8 cellular contexts compared by ENCODE assay signal in the genomic region with DNA sequence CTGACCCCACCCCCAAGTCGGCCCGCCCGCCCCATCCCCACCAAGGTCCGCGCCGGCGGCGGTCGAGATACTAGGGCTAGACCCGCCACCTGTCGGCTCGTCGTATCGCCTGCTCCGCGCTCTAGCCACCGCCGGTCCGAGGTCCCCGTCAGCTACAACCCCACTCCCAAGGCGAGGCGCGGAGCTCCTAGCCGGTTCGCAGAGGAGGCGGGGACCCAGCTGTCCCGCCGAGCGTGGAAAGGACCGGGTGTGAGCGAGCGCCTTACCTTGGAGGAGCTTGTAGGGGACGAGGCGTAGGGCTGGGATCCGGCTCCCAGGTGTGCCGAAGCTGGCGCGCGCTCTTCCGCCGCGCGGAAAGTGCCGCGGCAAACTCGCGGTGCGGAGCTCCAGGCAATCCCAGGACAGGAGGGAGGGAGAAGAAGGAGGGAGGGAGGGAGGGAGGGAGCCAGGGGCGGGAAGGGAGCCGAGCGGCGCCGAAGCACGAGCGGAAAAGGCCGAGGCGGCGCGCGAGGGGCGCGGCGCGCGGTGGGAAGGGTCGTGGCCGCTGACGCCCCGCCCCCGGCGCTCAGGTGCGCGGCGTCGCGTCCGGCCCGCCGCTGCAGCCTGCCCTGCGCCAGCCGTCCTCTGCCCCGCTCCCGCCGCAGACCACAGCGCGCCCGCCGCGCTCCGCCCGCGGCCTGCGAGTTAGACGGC. TPM values are rescaled to one million over a fixed set of nuclear protein-coding genes. Genes with fewer than 3 reads are reported as not detected.
DNase-seq lines count a peak whose midpoint lies in the region; ATAC-seq and TF ChIP-seq lines count a peak whose summit lies in the region.

A gene with protein sequence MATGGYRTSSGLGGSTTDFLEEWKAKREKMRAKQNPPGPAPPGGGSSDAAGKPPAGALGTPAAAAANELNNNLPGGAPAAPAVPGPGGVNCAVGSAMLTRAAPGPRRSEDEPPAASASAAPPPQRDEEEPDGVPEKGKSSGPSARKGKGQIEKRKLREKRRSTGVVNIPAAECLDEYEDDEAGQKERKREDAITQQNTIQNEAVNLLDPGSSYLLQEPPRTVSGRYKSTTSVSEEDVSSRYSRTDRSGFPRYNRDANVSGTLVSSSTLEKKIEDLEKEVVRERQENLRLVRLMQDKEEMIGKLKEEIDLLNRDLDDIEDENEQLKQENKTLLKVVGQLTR (minus strand): TSS at position 359 of the 693 bp plus-strand sequence. CDS start 720 bp downstream, outside the sequence.

- H3K4me3 Mint-ChIP-seq in CD8-positive, alpha-beta memory T cell, result peak within 1 kb of the TSS; percentile 79 to 90 (median 83)
- H3K4me3 Mint-ChIP-seq in activated T-cell treated with anti-CD3 and anti-CD28 coated beads, Interleukin-2, amount 50 U/mL, for 24 hours, result peak within 1 kb of the TSS; percentile 76

- H3K9me3 Mint-ChIP-seq in CD8-positive, alpha-beta memory T cell, result peaks cover 0 to 2% (median 0%) of the 10 kb centered on the region in 5 donors
- H3K9me3 Mint-ChIP-seq in activated T-cell treated with anti-CD3 and anti-CD28 coated beads, Interleukin-2, amount 50 U/mL, for 24 hours, result no peaks in the 10 kb centered on the region

- H3K9me2 ChIP-seq in neural cell (ENCODE audit: insufficient read depth, low read length), result no peaks in the 10 kb centered on the region

- peak within 1 kb of the TSS; percentile 10 for H2AFZ ChIP-seq in neural cell (ENCODE audit: low read depth, low read length)

- H3K4me1 Mint-ChIP-seq in CD8-positive, alpha-beta memory T cell, result peaks cover 10 to 28% (median 25%) of the 10 kb centered on the region in 3 donors
- peaks cover 15% of the 10 kb centered on the region for H3K4me1 Mint-ChIP-seq in activated T-cell treated with anti-CD3 and anti-CD28 coated beads, Interleukin-2, amount 50 U/mL, for 24 hours (ENCODE audit: low read depth)

- TF ChIP-seq CTCF in foreskin fibroblast (IDR thresholded peaks at IDR 0.05; ENCODE audit: low read depth, low read length) (no peak), neural cell (IDR thresholded peaks at IDR 0.05; ENCODE audit: poor library complexity, severe bottlenecking) (no peak)

- peaks cover 12% of the 10 kb centered on the region for H3K4me1 ChIP-seq in CD8-positive, alpha-beta memory T cell (ENCODE audit: insufficient read depth, low read length)

- H3K9ac ChIP-seq in neural cell (ENCODE audit: low read length), result peak within 1 kb of the TSS; percentile 57

- no peaks in the 10 kb centered on the region for H4K20me1 ChIP-seq in neural cell (ENCODE audit: insufficient read depth)

- H3K36me3 ChIP-seq in CD8-positive, alpha-beta memory T cell (ENCODE audit: insufficient read depth, low read length), result no peaks in the 10 kb centered on the region
- no peaks in the 10 kb centered on the region for H3K36me3 ChIP-seq in neural cell (ENCODE audit: insufficient read depth, low read length)

- peak within 1 kb of the TSS in 1 of 8 donors; percentile 45 for H3K27ac Mint-ChIP-seq in CD8-positive, alpha-beta memory T cell
- peak within 1 kb of the TSS; percentile 33 for H3K27ac Mint-ChIP-seq in activated T-cell treated with anti-CD3 and anti-CD28 coated beads, Interleukin-2, amount 50 U/mL, for 24 hours

- no peaks in the 10 kb centered on the region for H3K36me3 Mint-ChIP-seq in CD8-positive, alpha-beta memory T cell
- no peaks in the 10 kb centered on the region for H3K36me3 Mint-ChIP-seq in activated T-cell treated with anti-CD3 and anti-CD28 coated beads, Interleukin-2, amount 50 U/mL, for 24 hours (ENCODE audit: low read depth)

- no peak within 1 kb of the TSS for H3K27ac ChIP-seq in CD8-positive, alpha-beta memory T cell (ENCODE audit: low read depth, low read length)
- H3K27ac ChIP-seq in neural cell (ENCODE audit: low read length), result no peak within 1 kb of the TSS

- TF ChIP-seq RAD21 in neural cell (conservative IDR thresholded peaks at IDR 0.05), result no peak

- TF ChIP-seq EP300 in neural cell (conservative IDR thresholded peaks at IDR 0.05; ENCODE audit: poor library complexity, severe bottlenecking), result no peak

- peaks cover 43 to 69% of the 10 kb centered on the region in 2 donors for H3K27me3 Mint-ChIP-seq in CD8-positive, alpha-beta memory T cell
- peaks cover 80% of the 10 kb centered on the region for H3K27me3 Mint-ChIP-seq in activated T-cell treated with anti-CD3 and anti-CD28 coated beads, Interleukin-2, amount 50 U/mL, for 24 hours

- POLR2A ChIA-PET in CD8-positive, alpha-beta memory T cell (lab: Charles Lee), result no interaction called here

- peaks cover 14% of the 10 kb centered on the region for H3K27me3 ChIP-seq in CD8-positive, alpha-beta memory T cell (ENCODE audit: insufficient read depth, low read length, poor library complexity, severe bottlenecking)
- H3K27me3 ChIP-seq in neural cell (ENCODE audit: insufficient read depth, low read depth, low read length), result peaks cover 13% of the 10 kb centered on the region

- no peaks in the 10 kb centered on the region for H3K9me3 ChIP-seq in CD8-positive, alpha-beta memory T cell (ENCODE audit: low read length)
- H3K9me3 ChIP-seq in neural cell (ENCODE audit: low read length), result no peaks in the 10 kb centered on the region

- peak within 1 kb of the TSS; percentile 22 for H3K4me3 ChIP-seq in CD8-positive, alpha-beta memory T cell (ENCODE audit: low read length)
- H3K4me3 ChIP-seq in foreskin fibroblast (ENCODE audit: low read depth in 1 of 2, low read length in 2 of 2) (peak within 1 kb of the TSS; percentile 81 to 94), neural cell (ENCODE audit: low read length) (peak within 1 kb of the TSS; percentile 93)

- peak in 2 of 5 donors; percentile 11 to 19 for DNase-seq in CD8-positive, alpha-beta memory T cell
- DNase-seq in NCI-H2227 treated with DMSO at 0.1 percent for 48 hours (lab: John Stamatoyannopoulos, UW) (peak; percentile 88), foreskin fibroblast (peak; percentile 60 to 82), globus pallidus (ENCODE audit: low spot score) (no peak)
- peak; percentile 43 for DNase-seq in activated T-cell treated with anti-CD3 and anti-CD28 coated beads, Interleukin-2, amount 50 U/mL, for 24 hours

- peaks cover 22% of the 10 kb centered on the region for H3K79me2 ChIP-seq in neural cell (replicated peaks; ENCODE audit: insufficient read depth, low read length)

- peak within 1 kb of the TSS; percentile 57 for H3K4me2 ChIP-seq in neural cell (ENCODE audit: low read length)

- ATAC-seq in GM19035 (IDR thresholded peaks at IDR 0.05; ENCODE audit: unreplicated experiment) (peak; percentile 61), HG03139 (IDR thresholded peaks at IDR 0.05; ENCODE audit: unreplicated experiment) (peak; percentile 56)

- H3F3A ChIP-seq in neural cell (ENCODE audit: insufficient read depth, low read length, poor library complexity, severe bottlenecking), result no peaks in the 10 kb centered on the region

- CTCF ChIA-PET in CD8-positive, alpha-beta memory T cell (lab: Charles Lee), result no interaction called here

TF ChIP-seq in neural cell, 6 proteins besides CTCF, POLR2A, EP300 and RAD21:
- TF ChIP-seq POLR2AphosphoS5 (IDR thresholded peaks at IDR 0.05) (peak; percentile 53), TAF1 (IDR thresholded peaks at IDR 0.05; ENCODE audit: low read depth) (no peak), MXI1 (conservative IDR thresholded peaks at IDR 0.05; ENCODE audit: poor library complexity, severe bottlenecking) (no peak), SMC3 (conservative IDR thresholded peaks at IDR 0.05; ENCODE audit: poor library complexity) (no peak), EZH2 (IDR thresholded peaks at IDR 0.05; ENCODE audit: borderline replicate concordance, insufficient read depth, low read length, poor library complexity, severe bottlenecking) (no peak)
- TF ChIP-seq, protein P1, sequence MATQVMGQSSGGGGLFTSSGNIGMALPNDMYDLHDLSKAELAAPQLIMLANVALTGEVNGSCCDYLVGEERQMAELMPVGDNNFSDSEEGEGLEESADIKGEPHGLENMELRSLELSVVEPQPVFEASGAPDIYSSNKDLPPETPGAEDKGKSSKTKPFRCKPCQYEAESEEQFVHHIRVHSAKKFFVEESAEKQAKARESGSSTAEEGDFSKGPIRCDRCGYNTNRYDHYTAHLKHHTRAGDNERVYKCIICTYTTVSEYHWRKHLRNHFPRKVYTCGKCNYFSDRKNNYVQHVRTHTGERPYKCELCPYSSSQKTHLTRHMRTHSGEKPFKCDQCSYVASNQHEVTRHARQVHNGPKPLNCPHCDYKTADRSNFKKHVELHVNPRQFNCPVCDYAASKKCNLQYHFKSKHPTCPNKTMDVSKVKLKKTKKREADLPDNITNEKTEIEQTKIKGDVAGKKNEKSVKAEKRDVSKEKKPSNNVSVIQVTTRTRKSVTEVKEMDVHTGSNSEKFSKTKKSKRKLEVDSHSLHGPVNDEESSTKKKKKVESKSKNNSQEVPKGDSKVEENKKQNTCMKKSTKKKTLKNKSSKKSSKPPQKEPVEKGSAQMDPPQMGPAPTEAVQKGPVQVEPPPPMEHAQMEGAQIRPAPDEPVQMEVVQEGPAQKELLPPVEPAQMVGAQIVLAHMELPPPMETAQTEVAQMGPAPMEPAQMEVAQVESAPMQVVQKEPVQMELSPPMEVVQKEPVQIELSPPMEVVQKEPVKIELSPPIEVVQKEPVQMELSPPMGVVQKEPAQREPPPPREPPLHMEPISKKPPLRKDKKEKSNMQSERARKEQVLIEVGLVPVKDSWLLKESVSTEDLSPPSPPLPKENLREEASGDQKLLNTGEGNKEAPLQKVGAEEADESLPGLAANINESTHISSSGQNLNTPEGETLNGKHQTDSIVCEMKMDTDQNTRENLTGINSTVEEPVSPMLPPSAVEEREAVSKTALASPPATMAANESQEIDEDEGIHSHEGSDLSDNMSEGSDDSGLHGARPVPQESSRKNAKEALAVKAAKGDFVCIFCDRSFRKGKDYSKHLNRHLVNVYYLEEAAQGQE (IDR thresholded peaks at IDR 0.05; ENCODE audit: borderline replicate concordance), result peak; percentile 26

RNA-seq across cellular contexts. Expression of the gene that starts here (rescaled TPM):
- 1 to 10 TPM; 2.3 to 2.4 TPM for total RNA-seq in CD8-positive, alpha-beta memory T cell
- 2.9 TPM for polyA plus RNA-seq in CD8-positive, alpha-beta memory T cell
- polyA plus RNA-seq in neural cell, result 5.8 and 13.4 TPM in 2 replicates
- 13.9 and 14.2 TPM in 2 replicates for polyA minus RNA-seq in neural cell

Comparison
In these comparisons a context has a peak if more than half of its experiments do, and no peak if none do; other contexts are left out.
1. H3K4me3 ChIP-seq: peak in every context shown above with its lines; median percentile 93 in neural cell; 88 in foreskin fibroblast; 22 in CD8-positive, alpha-beta memory T cell.